ENCODE assay signal across 10 cellular contexts in genomic region chr18:9711361-9712129, GRCh38. TPM values are rescaled to one million over a fixed set of nuclear protein-coding genes. Genes with fewer than 3 reads are reported as not detected.
DNase-seq lines count a peak whose midpoint lies in the region; ATAC-seq and TF ChIP-seq lines count a peak whose summit lies in the region.
"Had no signal": no experiment of that assay in that cellular context is flagged by ENCODE, and none has a peak within 500 bp of the region (broad histone marks: within the 10 kb centered on the region; RNA-seq: fewer than 3 reads in every experiment).

No MANE protein-coding gene starts in this region.

- H3K4me2 ChIP-seq in neural progenitor cell: no peak overlapping the region
- no peak overlapping the region for H3K4me2 ChIP-seq in mammary epithelial cell (ENCODE audit: insufficient read depth, low read depth, low read length)

- H3K4me3 ChIP-seq in neural progenitor cell: no peak overlapping the region
- no peak overlapping the region for H3K4me3 ChIP-seq in mammary epithelial cell (replicated peaks in 1 of 3; ENCODE audit: insufficient read depth in 1 of 3, low read depth in 2 of 3, low read length in 3 of 3)

- peaks cover 0 to 4% (median 0%) of the 10 kb centered on the region in 7 donors for H3K9me3 Mint-ChIP-seq in naive B cell
- no peaks in the 10 kb centered on the region for H3K9me3 Mint-ChIP-seq in neural progenitor cell

- no peak overlapping the region for H2AFZ ChIP-seq in neural progenitor cell (replicated peaks)
- no peak overlapping the region for H2AFZ ChIP-seq in mammary epithelial cell (ENCODE audit: low read depth, low read length)

- H3K27me3 ChIP-seq in neural progenitor cell (peaks cover 61% of the 10 kb centered on the region), mammary epithelial cell (ENCODE audit: insufficient read depth, low read length) (no peaks in the 10 kb centered on the region)

- CTCF ChIA-PET in mammary epithelial cell (lab: Charles Lee; ENCODE audit: low non-redundant PET): no interaction called here

- H3K9me3 ChIP-seq in neural progenitor cell (ENCODE audit: low read depth): no peaks in the 10 kb centered on the region
- no peaks in the 10 kb centered on the region for H3K9me3 ChIP-seq in mammary epithelial cell (replicated peaks; ENCODE audit: insufficient read depth, low read length)

- peaks cover 5% of the 10 kb centered on the region for H3K4me1 ChIP-seq in neural progenitor cell
- peaks cover 15% of the 10 kb centered on the region for H3K4me1 ChIP-seq in mammary epithelial cell (ENCODE audit: insufficient read depth, low read length)

- in situ Hi-C loops in mammary epithelial cell (cut with MboI; ENCODE audit: low sequenced_read_pairs in 2 of 2): no loop called here

- 67% methylated on average over 6 of the region's 7 CpGs for WGBS in mammary epithelial cell (ENCODE audit: low coverage, missing lambda C conversion rate)

- intact Hi-C loops in mammary epithelial cell (cut with micrococcal nuclease): no loop called here

- BruUV-seq in mammary epithelial cell (replicated peaks; lab: Mats Ljungman, UMichigan): no TSS peak

- H3K36me3 ChIP-seq in neural progenitor cell: no peaks in the 10 kb centered on the region
- no peaks in the 10 kb centered on the region for H3K36me3 ChIP-seq in mammary epithelial cell (ENCODE audit: insufficient read depth, low read length)

- dilution Hi-C loops in mammary epithelial cell (cut with HindIII; ENCODE audit: low sequenced_read_pairs): loop anchor here (5.0 kb wide), 3 partner anchors 49 to 99 kb away; partner anchors contain the start of gene PPP4R1

- H4K20me1 ChIP-seq in neural progenitor cell (ENCODE audit: low read depth): no peaks in the 10 kb centered on the region
- H4K20me1 ChIP-seq in mammary epithelial cell (ENCODE audit: insufficient read depth, low read length): no peaks in the 10 kb centered on the region

- H3K27ac ChIP-seq in neural progenitor cell (no peak overlapping the region), mammary epithelial cell (ENCODE audit: insufficient read depth, low read depth, low read length) (no peak overlapping the region)

- H3K9ac ChIP-seq in neural progenitor cell (no peak overlapping the region), mammary epithelial cell (ENCODE audit: insufficient read depth, low read length) (no peak overlapping the region)

- H3K27ac Mint-ChIP-seq in naive B cell (peak overlapping the region in 5 of 6 donors; percentile 44 to 93 (median 89)), neural progenitor cell (no peak overlapping the region)

- H3K4me1 Mint-ChIP-seq in naive B cell (peaks cover 21 to 75% (median 31%) of the 10 kb centered on the region in 3 donors), neural progenitor cell (peaks cover 54% of the 10 kb centered on the region)

- H3F3A ChIP-seq in neural progenitor cell (ENCODE audit: low read depth): peaks cover 21% of the 10 kb centered on the region

- H3K79me2 ChIP-seq in neural progenitor cell (ENCODE audit: low read depth) (no peaks in the 10 kb centered on the region), mammary epithelial cell (ENCODE audit: insufficient read depth, low read length) (peaks cover 62% of the 10 kb centered on the region)

- TF ChIP-seq CTCF in neural progenitor cell (IDR thresholded peaks at IDR 0.05): no peak
- no peak for TF ChIP-seq CTCF in mammary epithelial cell (conservative IDR thresholded peaks at IDR 0.05 in 1 of 2, IDR thresholded peaks at IDR 0.05 in 1 of 2; ENCODE audit: extremely low read depth in 1 of 2, insufficient read depth in 1 of 2, low read depth in 1 of 2, low read length in 2 of 2)

- H3K4me3 Mint-ChIP-seq in naive B cell (peak overlapping the region in 7 of 8 donors; percentile 5 to 97 (median 93)), neural progenitor cell (no peak overlapping the region)

- H3K36me3 Mint-ChIP-seq in naive B cell: no peaks in the 10 kb centered on the region
- H3K36me3 Mint-ChIP-seq in neural progenitor cell: peaks cover 3% of the 10 kb centered on the region

- peak; percentile 93 for DNase-seq in NOMO-1 treated with DMSO at 0.1 percent for 48 hours (lab: John Stamatoyannopoulos, UW; ENCODE audit: unreplicated experiment)
- DNase-seq in naive B cell: peak; percentile 54
- DNase-seq in NCI-H2227 treated with DMSO at 0.1 percent for 48 hours (lab: John Stamatoyannopoulos, UW): no peak
- DNase-seq in neural progenitor cell (ENCODE audit: low spot score): no peak
- DNase-seq in left lobe of liver (ENCODE audit: low spot score): no peak
- no peak for DNase-seq in mammary epithelial cell
- DNase-seq: activated T-cell treated with anti-CD3 and anti-CD28 coated beads for 4 hours had no signal

- peaks cover 8 to 77% (median 60%) of the 10 kb centered on the region in 3 donors for H3K27me3 Mint-ChIP-seq in naive B cell
- H3K27me3 Mint-ChIP-seq in neural progenitor cell (ENCODE audit: insufficient read depth, low read depth): peaks cover 25% of the 10 kb centered on the region

- ATAC-seq in GM18858 (IDR thresholded peaks at IDR 0.05; ENCODE audit: unreplicated experiment) (peak; percentile 74), HG02588 (IDR thresholded peaks at IDR 0.05; ENCODE audit: unreplicated experiment) (peak; percentile 75), naive B cell (ENCODE audit: low read depth in 2 of 2) (peak; percentile 59 to 65), left lobe of liver (no peak)
- ATAC-seq: HCT116 had no signal

RNA-seq across cellular contexts. Expression of gene RAB31, which starts 3.4 kb away (rescaled TPM):
- 10 to 100 TPM; 20.7 to 66.5 (median 38.6) TPM for polyA plus RNA-seq in naive B cell (ENCODE audit: low read depth in 6 of 6)
- 4.6 and 5.0 TPM in 2 replicates for total RNA-seq in neural progenitor cell (ENCODE audit: low replicate concordance)
- 7.8 TPM for total RNA-seq in left lobe of liver
- total RNA-seq in mammary epithelial cell: 10 to 100 TPM; 12.3 to 34.6 TPM
- polyA plus RNA-seq in mammary epithelial cell: 22.6 TPM
- polyA minus RNA-seq in mammary epithelial cell: 78.6 TPM

Comparison
In these comparisons a context has a peak if more than half of its experiments do, and no peak if none do; other contexts are left out.
1. DNase-seq: peak in NOMO-1 treated with DMSO at 0.1 percent for 48 hours (single experiment) and naive B cell (single experiment); none in NCI-H2227 treated with DMSO at 0.1 percent for 48 hours (single experiment), neural progenitor cell (single experiment), left lobe of liver (single experiment) and mammary epithelial cell (single experiment).